In genomic region chr1:237042467-237042891, GRCh38 we compare ENCODE assay signal across 10 cellular contexts. TPM values are rescaled to one million over a fixed set of nuclear protein-coding genes. Genes with fewer than 3 reads are reported as not detected.
DNase-seq lines count a peak whose midpoint lies in the region; ATAC-seq and TF ChIP-seq lines count a peak whose summit lies in the region.
"Had no signal": no experiment of that assay in that cellular context is flagged by ENCODE, and none has a peak within 500 bp of the region (broad histone marks: within the 10 kb centered on the region; RNA-seq: fewer than 3 reads in every experiment).

No MANE protein-coding gene starts in this region.

- no peak overlapping the region for H3K27ac ChIP-seq in endodermal cell (ENCODE audit: low read depth, low read length)
- H3K27ac ChIP-seq: SJCRH30 had no signal

- no peak for ATAC-seq in activated CD8-positive, alpha-beta T cell treated with anti-CD3 and anti-CD28 coated beads, Interleukin-2, amount 10 ng/mL, durations not matched to agents 7 days and 5 days
- ATAC-seq in activated CD8-positive, alpha-beta T cell treated with anti-CD3 and anti-CD28 coated beads for 36 hours, result no peak
- no peak for ATAC-seq in GM21515 (IDR thresholded peaks at IDR 0.05; ENCODE audit: unreplicated experiment)

- H3K9ac ChIP-seq in endodermal cell (ENCODE audit: extremely low read depth, low read length, poor library complexity, severe bottlenecking), result no peak overlapping the region

- POLR2A ChIA-PET in activated CD8-positive, alpha-beta T cell treated with anti-CD3 and anti-CD28 coated beads, Interleukin-2, amount 10 ng/mL, durations not matched to agents 7 days and 5 days (lab: Charles Lee), result no interaction called here
- POLR2A ChIA-PET in activated CD8-positive, alpha-beta T cell treated with anti-CD3 and anti-CD28 coated beads for 36 hours (lab: Charles Lee), result no interaction called here

- no peak for TF ChIP-seq CTCF in activated CD8-positive, alpha-beta T cell treated with anti-CD3 and anti-CD28 coated beads for 36 hours (IDR thresholded peaks at IDR 0.05)
- TF ChIP-seq CTCF in endodermal cell (conservative IDR thresholded peaks at IDR 0.05), result no peak
- TF ChIP-seq CTCF in nephron progenitor cell (IDR thresholded peaks at IDR 0.05), result no peak
- no peak for TF ChIP-seq CTCF in type B pancreatic cell (conservative IDR thresholded peaks at IDR 0.05)
- no peak for TF ChIP-seq CTCF in GM13976 (IDR thresholded peaks at IDR 0.05; ENCODE audit: borderline replicate concordance, control extremely low read depth, extremely low read depth, insufficient read depth, missing control alignments)

- intact Hi-C loops in activated CD8-positive, alpha-beta T cell treated with anti-CD3 and anti-CD28 coated beads for 36 hours (cut with micrococcal nuclease), result no loop called here

- CTCF ChIA-PET in activated CD8-positive, alpha-beta T cell treated with anti-CD3 and anti-CD28 coated beads, Interleukin-2, amount 10 ng/mL, durations not matched to agents 7 days and 5 days (lab: Charles Lee), result no interaction called here
- CTCF ChIA-PET in activated CD8-positive, alpha-beta T cell treated with anti-CD3 and anti-CD28 coated beads for 36 hours (lab: Charles Lee), result no interaction called here

- H3K36me3 ChIP-seq in endodermal cell (ENCODE audit: control insufficient read depth, insufficient read depth, low read length), result no peaks in the 10 kb centered on the region
- H3K36me3 ChIP-seq: SJCRH30 had no signal

- no peak for DNase-seq in activated CD8-positive, alpha-beta T cell treated with anti-CD3 and anti-CD28 coated beads, Interleukin-2, amount 10 ng/mL, durations not matched to agents 7 days and 5 days
- no peak for DNase-seq in activated CD8-positive, alpha-beta T cell treated with anti-CD3 and anti-CD28 coated beads for 36 hours
- DNase-seq in endodermal cell, result peak; percentile 69
- DNase-seq in nephron progenitor cell, result no peak
- no peak for DNase-seq in type B pancreatic cell (ENCODE audit: extremely low spot score, unreplicated experiment)
- no peak for DNase-seq in SW480 (ENCODE audit: low spot score)
- DNase-seq in GM13976 (ENCODE audit: low spot score), result no peak
- DNase-seq: SJCRH30 had no signal

- peak overlapping the region; percentile 81 for H3K4me3 ChIP-seq in endodermal cell (ENCODE audit: low read length)
- H3K4me3 ChIP-seq: SJCRH30 had no signal

- peaks cover 13% of the 10 kb centered on the region for H3K4me1 ChIP-seq in endodermal cell (ENCODE audit: control insufficient read depth, insufficient read depth, low read length)
- H3K4me1 ChIP-seq: SJCRH30 had no signal

- H3K36me3 Mint-ChIP-seq in activated CD8-positive, alpha-beta T cell treated with anti-CD3 and anti-CD28 coated beads, Interleukin-2, amount 10 ng/mL, durations not matched to agents 7 days and 5 days (ENCODE audit: low read depth), result peaks cover 4% of the 10 kb centered on the region
- H3K36me3 Mint-ChIP-seq in activated CD8-positive, alpha-beta T cell treated with anti-CD3 and anti-CD28 coated beads for 36 hours (ENCODE audit: low read depth), result peaks cover 2% of the 10 kb centered on the region
- H3K36me3 Mint-ChIP-seq in endodermal cell (ENCODE audit: low read depth), result no peaks in the 10 kb centered on the region
- H3K36me3 Mint-ChIP-seq in nephron progenitor cell (ENCODE audit: low read depth), result no peaks in the 10 kb centered on the region
- no peaks in the 10 kb centered on the region for H3K36me3 Mint-ChIP-seq in type B pancreatic cell

- in situ Hi-C loops in GM13976 (cut with MboI; ENCODE audit: low sequenced_read_pairs, unreplicated experiment), result no loop called here

- no peaks in the 10 kb centered on the region for H3K9me3 ChIP-seq in endodermal cell (ENCODE audit: control insufficient read depth, low read length)
- H3K9me3 ChIP-seq: SJCRH30 had no signal

- no peak overlapping the region for H3K4me3 Mint-ChIP-seq in activated CD8-positive, alpha-beta T cell treated with anti-CD3 and anti-CD28 coated beads, Interleukin-2, amount 10 ng/mL, durations not matched to agents 7 days and 5 days
- no peak overlapping the region for H3K4me3 Mint-ChIP-seq in activated CD8-positive, alpha-beta T cell treated with anti-CD3 and anti-CD28 coated beads for 36 hours
- H3K4me3 Mint-ChIP-seq in endodermal cell (peak overlapping the region; percentile 62), nephron progenitor cell (peak overlapping the region; percentile 81), type B pancreatic cell (peak overlapping the region; percentile 85)

- no peaks in the 10 kb centered on the region for H3K9me3 Mint-ChIP-seq in activated CD8-positive, alpha-beta T cell treated with anti-CD3 and anti-CD28 coated beads, Interleukin-2, amount 10 ng/mL, durations not matched to agents 7 days and 5 days (ENCODE audit: insufficient read depth)
- no peaks in the 10 kb centered on the region for H3K9me3 Mint-ChIP-seq in activated CD8-positive, alpha-beta T cell treated with anti-CD3 and anti-CD28 coated beads for 36 hours
- no peaks in the 10 kb centered on the region for H3K9me3 Mint-ChIP-seq in endodermal cell
- H3K9me3 Mint-ChIP-seq in nephron progenitor cell, result no peaks in the 10 kb centered on the region
- no peaks in the 10 kb centered on the region for H3K9me3 Mint-ChIP-seq in type B pancreatic cell

- peaks cover 44% of the 10 kb centered on the region for H3K27me3 ChIP-seq in endodermal cell (ENCODE audit: control insufficient read depth, insufficient read depth, low read length, poor library complexity, severe bottlenecking)
- H3K27me3 ChIP-seq: SJCRH30 had no signal

- peaks cover 4% of the 10 kb centered on the region for H3K4me1 Mint-ChIP-seq in activated CD8-positive, alpha-beta T cell treated with anti-CD3 and anti-CD28 coated beads, Interleukin-2, amount 10 ng/mL, durations not matched to agents 7 days and 5 days (ENCODE audit: low read depth)
- H3K4me1 Mint-ChIP-seq in activated CD8-positive, alpha-beta T cell treated with anti-CD3 and anti-CD28 coated beads for 36 hours (ENCODE audit: low read depth), result peaks cover 7% of the 10 kb centered on the region
- peaks cover 15% of the 10 kb centered on the region for H3K4me1 Mint-ChIP-seq in endodermal cell
- peaks cover 13% of the 10 kb centered on the region for H3K4me1 Mint-ChIP-seq in nephron progenitor cell
- H3K4me1 Mint-ChIP-seq in type B pancreatic cell (ENCODE audit: unreplicated experiment), result peaks cover 8% of the 10 kb centered on the region

- H3K27ac Mint-ChIP-seq in activated CD8-positive, alpha-beta T cell treated with anti-CD3 and anti-CD28 coated beads, Interleukin-2, amount 10 ng/mL, durations not matched to agents 7 days and 5 days, result peak overlapping the region; percentile 37
- no peak overlapping the region for H3K27ac Mint-ChIP-seq in activated CD8-positive, alpha-beta T cell treated with anti-CD3 and anti-CD28 coated beads for 36 hours
- H3K27ac Mint-ChIP-seq in endodermal cell (no peak overlapping the region), nephron progenitor cell (no peak overlapping the region), type B pancreatic cell (no peak overlapping the region)

- 0% methylated on average over 19 to 52 of the region's 52 CpGs for WGBS in endodermal cell (ENCODE audit: insufficient coverage in 1 of 2, insufficient read length in 1 of 2), 2 experiments

- H3K27me3 Mint-ChIP-seq in activated CD8-positive, alpha-beta T cell treated with anti-CD3 and anti-CD28 coated beads, Interleukin-2, amount 10 ng/mL, durations not matched to agents 7 days and 5 days (ENCODE audit: low read depth), result peaks cover 46% of the 10 kb centered on the region
- peaks cover 47% of the 10 kb centered on the region for H3K27me3 Mint-ChIP-seq in activated CD8-positive, alpha-beta T cell treated with anti-CD3 and anti-CD28 coated beads for 36 hours
- peaks cover 53% of the 10 kb centered on the region for H3K27me3 Mint-ChIP-seq in endodermal cell (ENCODE audit: insufficient read depth)
- H3K27me3 Mint-ChIP-seq in nephron progenitor cell (ENCODE audit: low read depth, poor library complexity), result peaks cover 18% of the 10 kb centered on the region
- H3K27me3 Mint-ChIP-seq in type B pancreatic cell, result peaks cover 19% of the 10 kb centered on the region

RNA-seq across cellular contexts. Expression of gene RYR2, which starts 0.5 kb away (rescaled TPM):
- total RNA-seq in activated CD8-positive, alpha-beta T cell treated with anti-CD3 and anti-CD28 coated beads, Interleukin-2, amount 10 ng/mL, durations not matched to agents 7 days and 5 days, result not detected
- total RNA-seq in activated CD8-positive, alpha-beta T cell treated with anti-CD3 and anti-CD28 coated beads for 36 hours, result under 1 TPM; 0.02 TPM
- total RNA-seq in endodermal cell, result 1 to 10 TPM in 1 of 2 donors, under 1 TPM in 1; 0.95 to 2.4 TPM
- polyA plus RNA-seq in endodermal cell (2013, experiment 1 of 2), result 0.61 TPM
- 0.66 TPM for polyA plus RNA-seq in endodermal cell (2013, experiment 2 of 2)
- total RNA-seq in type B pancreatic cell (ENCODE audit: low replicate concordance), result 0.58 and 1.0 TPM in 2 replicates

RNA-seq across cellular contexts. Expression of gene MT1HL1, which starts 38.2 kb away (rescaled TPM):
- total RNA-seq in activated CD8-positive, alpha-beta T cell treated with anti-CD3 and anti-CD28 coated beads, Interleukin-2, amount 10 ng/mL, durations not matched to agents 7 days and 5 days, result not detected
- not detected for total RNA-seq in activated CD8-positive, alpha-beta T cell treated with anti-CD3 and anti-CD28 coated beads for 36 hours
- total RNA-seq in endodermal cell (not detected), type B pancreatic cell (ENCODE audit: low replicate concordance) (not detected in 2 replicates)
- polyA plus RNA-seq in endodermal cell (2013, experiment 1 of 2), result not detected
- polyA plus RNA-seq in endodermal cell (2013, experiment 2 of 2), result not detected
- total RNA-seq: mesenteric fat pad, SJCRH30 had no signal

Comparison
In these comparisons a context has a peak if more than half of its experiments do, and no peak if none do; other contexts are left out.
1. H3K4me3 Mint-ChIP-seq: peak in endodermal cell (single experiment), nephron progenitor cell (single experiment) and type B pancreatic cell (single experiment); none in activated CD8-positive, alpha-beta T cell treated with anti-CD3 and anti-CD28 coated beads, Interleukin-2, amount 10 ng/mL, durations not matched to agents 7 days and 5 days (single experiment) and activated CD8-positive, alpha-beta T cell treated with anti-CD3 and anti-CD28 coated beads for 36 hours (single experiment).